Comparison of ENCODE assay signal across 20 cellular contexts in genomic region chr10:95451150-95451549, GRCh38.
DNase-seq lines count a peak whose midpoint lies in the region; TF ChIP-seq lines count a peak whose summit lies in the region.
"Had no signal": no experiment of that assay in that cellular context is flagged by ENCODE, and none has a peak within 500 bp of the region (broad histone marks: within the 10 kb centered on the region; RNA-seq: fewer than 3 reads in every experiment).

No MANE protein-coding gene starts in this region.

- H3K27ac ChIP-seq in left ventricle myocardium inferior (replicated peaks) (peak overlapping the region; percentile 92), neural progenitor cell (no peak overlapping the region), uterus (peak overlapping the region; percentile 72 to 93)

- H3K4me1 ChIP-seq in left ventricle myocardium inferior = peaks cover 87% of the 10 kb centered on the region
- no peaks in the 10 kb centered on the region for H3K4me1 ChIP-seq in neural progenitor cell
- H3K4me1 ChIP-seq in uterus = peaks cover 0 to 8% of the 10 kb centered on the region in 2 donors

- H3K36me3 ChIP-seq in left ventricle myocardium inferior (no peaks in the 10 kb centered on the region), neural progenitor cell (no peaks in the 10 kb centered on the region), uterus (no peaks in the 10 kb centered on the region)

- H3K9me3 ChIP-seq in left ventricle myocardium inferior (replicated peaks) (no peaks in the 10 kb centered on the region), neural progenitor cell (ENCODE audit: low read depth) (no peaks in the 10 kb centered on the region), uterus (no peaks in the 10 kb centered on the region)

- H3K4me3 ChIP-seq in left ventricle myocardium inferior (peak overlapping the region; percentile 0), neural progenitor cell (no peak overlapping the region), uterus (no peak overlapping the region)

- peaks cover 4% of the 10 kb centered on the region for H3K27me3 Mint-ChIP-seq in brain
- peaks cover 4% of the 10 kb centered on the region for H3K27me3 Mint-ChIP-seq in neural progenitor cell (ENCODE audit: insufficient read depth, low read depth)

- H3F3A ChIP-seq in neural progenitor cell (ENCODE audit: low read depth) = no peaks in the 10 kb centered on the region

- H3K36me3 Mint-ChIP-seq in brain = no peaks in the 10 kb centered on the region
- H3K36me3 Mint-ChIP-seq in neural progenitor cell = peaks cover 2% of the 10 kb centered on the region
- H3K36me3 Mint-ChIP-seq: memory B cell had no signal

- DNase-seq in left ventricle myocardium inferior = no peak
- DNase-seq in neural progenitor cell (ENCODE audit: low spot score) = no peak
- DNase-seq in uterus = peak in 1 of 2 donors; percentile 58
- no peak for DNase-seq in COR-L47 (lab: John Stamatoyannopoulos, UW)
- DNase-seq in DMS114 treated with DMSO at 0.1 percent for 48 hours (lab: John Stamatoyannopoulos, UW; ENCODE audit: unreplicated experiment) = no peak
- DNase-seq in HT-29 (ENCODE audit: low spot score) = no peak
- DNase-seq: activated CD4-positive, CD25-positive, alpha-beta regulatory T cell treated with anti-CD3 and anti-CD28 coated beads, Interleukin-2, amount 50 U/mL, for 72 hours; activated effector memory CD4-positive, alpha-beta T cell treated with anti-CD3 and anti-CD28 coated beads, Interleukin-2, amount 50 U/mL, for 16 hours; AML-193; amniotic stem cell; cortex of kidney; GF-D8; IMR-90; MM.1S; NCI-H2029; NCI-H510A treated with DMSO at 0.1 percent for 48 hours; stimulated activated naive CD8-positive, alpha-beta T cell treated with anti-CD3 and anti-CD28 coated beads, Interleukin-15, amount 100 ng/mL, for 72 hours; T-helper 9 cell had no signal

- no peaks in the 10 kb centered on the region for H3K9me3 Mint-ChIP-seq in brain
- H3K9me3 Mint-ChIP-seq in neural progenitor cell = no peaks in the 10 kb centered on the region
- H3K9me3 Mint-ChIP-seq: memory B cell; stimulated activated naive CD8-positive, alpha-beta T cell treated with anti-CD3 and anti-CD28 coated beads, Interleukin-15, amount 100 ng/mL, for 72 hours had no signal

- intact Hi-C loops in left ventricle myocardium inferior (cut with micrococcal nuclease) (no loop called here), uterus (cut with DNase I; ENCODE audit: low total_unique reads) (no loop called here)

- H3K4me2 ChIP-seq in neural progenitor cell = no peak overlapping the region

- H3K27ac Mint-ChIP-seq in brain (peak overlapping the region; percentile 17 to 73 (median 26)), neural progenitor cell (peak overlapping the region; percentile 51)
- H3K27ac Mint-ChIP-seq: memory B cell; stimulated activated naive CD8-positive, alpha-beta T cell treated with anti-CD3 and anti-CD28 coated beads, Interleukin-15, amount 100 ng/mL, for 72 hours had no signal

- no peak overlapping the region for H2AFZ ChIP-seq in neural progenitor cell (replicated peaks)

- no peak for TF ChIP-seq CTCF in brain (conservative IDR thresholded peaks at IDR 0.05)
- TF ChIP-seq CTCF in left ventricle myocardium inferior (IDR thresholded peaks at IDR 0.05; ENCODE audit: borderline replicate concordance) = no peak
- no peak for TF ChIP-seq CTCF in neural progenitor cell (IDR thresholded peaks at IDR 0.05)
- TF ChIP-seq CTCF in uterus (IDR thresholded peaks at IDR 0.05) = no peak

- no peaks in the 10 kb centered on the region for H3K79me2 ChIP-seq in neural progenitor cell (ENCODE audit: low read depth)

- H3K27me3 ChIP-seq in left ventricle myocardium inferior (ENCODE audit: low read depth) (no peaks in the 10 kb centered on the region), neural progenitor cell (no peaks in the 10 kb centered on the region), uterus (no peaks in the 10 kb centered on the region)

- H3K4me1 Mint-ChIP-seq in brain (peaks cover 33% of the 10 kb centered on the region), neural progenitor cell (no peaks in the 10 kb centered on the region)
- H3K4me1 Mint-ChIP-seq: memory B cell had no signal

- TF ChIP-seq POLR2A in uterus (IDR thresholded peaks at IDR 0.05) = no peak

- H4K20me1 ChIP-seq in neural progenitor cell (ENCODE audit: low read depth) = no peaks in the 10 kb centered on the region

- H3K9ac ChIP-seq in neural progenitor cell = no peak overlapping the region

- peak overlapping the region in 1 of 5 experiments; percentile 34 for H3K4me3 Mint-ChIP-seq in brain
- H3K4me3 Mint-ChIP-seq in neural progenitor cell = no peak overlapping the region
- H3K4me3 Mint-ChIP-seq: memory B cell; stimulated activated naive CD8-positive, alpha-beta T cell treated with anti-CD3 and anti-CD28 coated beads, Interleukin-15, amount 100 ng/mL, for 72 hours had no signal
